In the genomic region with DNA sequence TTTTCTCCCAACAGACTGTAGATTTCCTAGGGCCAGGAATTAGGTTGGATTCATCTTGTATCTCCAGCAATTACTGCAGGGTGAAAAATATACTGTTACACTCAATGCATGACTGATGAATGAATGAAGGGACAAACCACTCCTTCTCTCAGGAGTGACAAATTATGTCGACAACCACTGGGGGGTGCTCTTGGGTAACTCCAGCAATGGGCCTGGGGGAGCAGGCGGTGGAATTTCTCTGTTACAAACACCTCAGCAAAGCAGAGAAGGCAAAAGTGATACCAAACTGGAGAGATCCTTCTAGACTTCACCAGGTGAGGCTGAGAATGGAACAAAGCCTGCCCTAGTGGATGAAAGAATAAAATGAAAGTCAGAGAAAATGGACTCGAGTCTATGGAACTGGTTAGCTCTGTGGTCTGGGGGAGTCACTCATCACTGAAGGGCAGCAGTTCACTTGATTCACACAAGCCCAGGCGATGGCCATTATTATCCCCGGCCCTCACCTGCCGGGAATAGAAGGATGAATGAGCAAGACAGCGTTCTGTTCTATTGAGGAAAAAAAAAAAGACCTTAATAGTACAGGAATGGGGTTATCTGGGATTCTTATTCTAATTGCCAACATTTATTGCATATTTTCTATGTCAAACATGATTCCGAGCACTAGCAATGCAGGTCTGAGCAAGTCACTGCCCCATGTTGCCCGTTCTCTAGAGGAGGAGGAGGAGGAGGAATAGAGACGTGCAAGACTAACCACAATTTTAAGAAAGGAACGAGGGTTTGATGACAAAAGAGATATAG, we compare ENCODE assay signal across 8 cellular contexts.
DNase-seq lines count a peak whose midpoint lies in the region; ATAC-seq and TF ChIP-seq lines count a peak whose summit lies in the region.

No MANE protein-coding gene starts in this region.

- no peak overlapping the region for H3K4me3 ChIP-seq in right atrium auricular region
- no peak overlapping the region for H3K4me3 ChIP-seq in effector memory CD4-positive, alpha-beta T cell (ENCODE audit: insufficient read depth, low read depth, low read length, poor library complexity, severe bottlenecking)

- no peak overlapping the region for H3K27ac ChIP-seq in right atrium auricular region
- no peak overlapping the region for H3K27ac ChIP-seq in effector memory CD4-positive, alpha-beta T cell (ENCODE audit: insufficient read depth, low read length, poor library complexity, severe bottlenecking)

- no peaks in the 10 kb centered on the region for H3K27me3 ChIP-seq in right atrium auricular region
- H3K27me3 ChIP-seq in effector memory CD4-positive, alpha-beta T cell (replicated peaks; ENCODE audit: control insufficient read depth, insufficient read depth, low read length, poor library complexity, severe bottlenecking): no peaks in the 10 kb centered on the region

- no peaks in the 10 kb centered on the region for H3K9me3 ChIP-seq in right atrium auricular region
- no peaks in the 10 kb centered on the region for H3K9me3 ChIP-seq in effector memory CD4-positive, alpha-beta T cell (ENCODE audit: control insufficient read depth, low read length)

- no peaks in the 10 kb centered on the region for H3K36me3 ChIP-seq in right atrium auricular region
- no peaks in the 10 kb centered on the region for H3K36me3 ChIP-seq in effector memory CD4-positive, alpha-beta T cell (ENCODE audit: control insufficient read depth, insufficient read depth, low read length)

- DNase-seq in right atrium auricular region (ENCODE audit: low spot score): no peak
- no peak for DNase-seq in left ventricle myocardium superior
- DNase-seq in NCI-H345 (lab: John Stamatoyannopoulos, UW): peak; percentile 44
- peak; percentile 68 for DNase-seq in ecto neural progenitor cell (ENCODE audit: low spot score)
- DNase-seq in retina: peak; percentile 54
- DNase-seq in effector memory CD4-positive, alpha-beta T cell: no peak
- no peak for DNase-seq in RKO (ENCODE audit: low spot score)
- DNase-seq in effector CD8-positive, alpha-beta T cell (lab: John Stamatoyannopoulos, UW): no peak

- TF ChIP-seq CTCF in right atrium auricular region (IDR thresholded peaks at IDR 0.05): peak; percentile 44 to 60

- no peaks in the 10 kb centered on the region for H3K4me1 ChIP-seq in right atrium auricular region
- H3K4me1 ChIP-seq in effector memory CD4-positive, alpha-beta T cell (ENCODE audit: control insufficient read depth, insufficient read depth, low read length, poor library complexity, severe bottlenecking): no peaks in the 10 kb centered on the region

- intact Hi-C loops in left ventricle myocardium superior (cut with micrococcal nuclease): no loop called here

- ATAC-seq in left ventricle myocardium superior: no peak

Comparison
In these comparisons a context has a peak if more than half of its experiments do, and no peak if none do; other contexts are left out.
1. DNase-seq: peak in NCI-H345 (single experiment), ecto neural progenitor cell (single experiment) and retina (single experiment); none in right atrium auricular region (single experiment), left ventricle myocardium superior (single experiment), effector memory CD4-positive, alpha-beta T cell (0 of 3), RKO (single experiment) and effector CD8-positive, alpha-beta T cell (single experiment).